8 cellular contexts compared by ENCODE assay signal in the genomic region with DNA sequence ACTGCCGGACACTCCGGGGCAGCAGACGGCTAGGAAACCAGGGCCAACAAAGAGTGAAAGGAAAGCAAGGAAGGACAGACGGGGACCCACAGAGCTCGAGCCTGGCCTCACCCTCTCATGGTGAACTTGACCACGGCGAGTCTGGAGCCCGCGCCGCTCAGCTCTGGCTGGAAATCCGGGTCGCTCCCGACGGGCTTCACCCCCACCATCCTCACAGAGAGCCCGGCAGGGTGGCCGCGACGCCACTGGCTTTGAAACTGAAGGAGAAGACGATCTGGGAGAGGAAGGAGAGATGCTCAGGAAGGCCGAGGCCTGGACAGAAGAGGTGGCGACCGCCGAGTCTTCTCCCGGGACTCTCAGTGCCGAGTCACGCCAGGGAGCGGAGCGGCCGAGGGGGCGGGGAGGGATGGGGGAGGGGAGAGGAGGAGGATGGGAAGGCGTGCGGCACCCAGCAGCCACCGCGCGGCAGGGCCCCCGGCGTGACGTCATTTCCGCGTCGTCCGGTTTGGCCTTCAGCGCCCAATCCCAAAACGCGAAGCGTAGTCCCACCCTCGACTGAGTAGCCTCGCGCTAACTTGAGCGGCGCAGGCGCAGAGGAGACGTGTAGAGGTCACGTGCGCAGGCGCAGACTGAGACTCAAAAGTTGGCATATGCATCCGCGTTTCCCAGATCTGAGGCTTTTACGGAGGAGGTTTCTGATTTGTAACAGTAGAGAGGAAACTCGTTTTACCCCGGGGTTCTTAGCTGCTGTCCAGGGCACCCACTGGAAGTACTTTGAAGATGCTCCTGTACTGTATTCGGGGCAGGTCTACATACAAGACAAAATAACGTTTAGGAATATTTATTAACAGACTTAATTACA. TPM values are rescaled to one million over a fixed set of nuclear protein-coding genes. Genes with fewer than 3 reads are reported as not detected.
DNase-seq lines count a peak whose midpoint lies in the region; ATAC-seq and TF ChIP-seq lines count a peak whose summit lies in the region.

A gene (minus strand): TSS at position 361 of the 862 bp plus-strand sequence. CDS start 152 bp downstream, at position 209.

- H3K4me2 ChIP-seq in mammary epithelial cell (ENCODE audit: insufficient read depth, low read depth, low read length): peak within 1 kb of the TSS; percentile 91

- H3K27ac ChIP-seq in ACC112 (ENCODE audit: low read depth, low read length) (peak within 1 kb of the TSS; percentile 94), WERI-Rb-1 (peak within 1 kb of the TSS; percentile 96), mammary epithelial cell (ENCODE audit: insufficient read depth, low read depth, low read length) (peak within 1 kb of the TSS; percentile 92), iPS-20b (ENCODE audit: low read length) (peak within 1 kb of the TSS; percentile 63), skin epidermis (peak within 1 kb of the TSS; percentile 86 to 100 (median 97))

- CTCF ChIA-PET in mammary epithelial cell (lab: Charles Lee; ENCODE audit: low non-redundant PET): interaction anchor here (0.9 kb wide), 1 partner anchor 12 kb away, joined by 3 read pairs; no protein-coding TSS in a partner anchor

- TF ChIP-seq CTCF in WERI-Rb-1 (IDR thresholded peaks at IDR 0.05; ENCODE audit: low read depth, low read length) (no peak), mammary epithelial cell (conservative IDR thresholded peaks at IDR 0.05 in 1 of 2, IDR thresholded peaks at IDR 0.05 in 1 of 2; ENCODE audit: extremely low read depth in 1 of 2, insufficient read depth in 1 of 2, low read depth in 1 of 2, low read length in 2 of 2) (no peak)

- peak within 1 kb of the TSS; percentile 99 for H3K4me3 ChIP-seq in ACC112 (ENCODE audit: low read depth, low read length)
- peak within 1 kb of the TSS; percentile 64 for H3K4me3 ChIP-seq in WERI-Rb-1 (ENCODE audit: low read depth, low read length)
- peak within 1 kb of the TSS; percentile 93 to 99 (median 98) for H3K4me3 ChIP-seq in mammary epithelial cell (replicated peaks in 1 of 3; ENCODE audit: insufficient read depth in 1 of 3, low read depth in 2 of 3, low read length in 3 of 3)
- peak within 1 kb of the TSS; percentile 99 for H3K4me3 ChIP-seq in iPS-20b (ENCODE audit: low read length)
- peak within 1 kb of the TSS; percentile 60 to 97 (median 79) for H3K4me3 ChIP-seq in skin epidermis

- H3K9ac ChIP-seq in mammary epithelial cell (ENCODE audit: insufficient read depth, low read length) (peak within 1 kb of the TSS; percentile 97), iPS-20b (ENCODE audit: low read depth, low read length) (peak within 1 kb of the TSS; percentile 93)

- H3K4me1 ChIP-seq in ACC112 (ENCODE audit: control insufficient read depth, insufficient read depth, low read length, unreplicated experiment) (peaks cover 36% of the 10 kb centered on the region), mammary epithelial cell (ENCODE audit: insufficient read depth, low read length) (peaks cover 19% of the 10 kb centered on the region), iPS-20b (ENCODE audit: insufficient read depth, low read length) (peaks cover 10% of the 10 kb centered on the region)

- H3K79me2 ChIP-seq in ACC112 (ENCODE audit: control insufficient read depth, insufficient read depth, low read length, unreplicated experiment): peaks cover 49% of the 10 kb centered on the region
- peaks cover 50% of the 10 kb centered on the region for H3K79me2 ChIP-seq in mammary epithelial cell (ENCODE audit: insufficient read depth, low read length)

- in situ Hi-C loops in mammary epithelial cell (cut with MboI; ENCODE audit: low sequenced_read_pairs in 2 of 2): no loop called here

- dilution Hi-C loops in mammary epithelial cell (cut with HindIII; ENCODE audit: low sequenced_read_pairs): no loop called here

- intact Hi-C loops in mammary epithelial cell (cut with micrococcal nuclease): no loop called here

- ATAC-seq in GM18873 (IDR thresholded peaks at IDR 0.05; ENCODE audit: low FRiP score, unreplicated experiment): peak; percentile 92
- ATAC-seq in HG03139 (IDR thresholded peaks at IDR 0.05; ENCODE audit: unreplicated experiment): peak; percentile 97

- peaks cover 7% of the 10 kb centered on the region for H4K20me1 ChIP-seq in mammary epithelial cell (ENCODE audit: insufficient read depth, low read length)

- DNase-seq in NCI-H2227 (lab: John Stamatoyannopoulos, UW; ENCODE audit: unreplicated experiment): peak; percentile 100
- DNase-seq in WERI-Rb-1: peak; percentile 100
- DNase-seq in mammary epithelial cell: peak; percentile 98

- H3K9me3 ChIP-seq in WERI-Rb-1 (ENCODE audit: severe bottlenecking) (no peaks in the 10 kb centered on the region), mammary epithelial cell (replicated peaks; ENCODE audit: insufficient read depth, low read length) (no peaks in the 10 kb centered on the region), iPS-20b (ENCODE audit: insufficient read depth, low read depth, low read length) (no peaks in the 10 kb centered on the region)

- 1% methylated on average over 28 of the region's 63 CpGs for WGBS in mammary epithelial cell (ENCODE audit: low coverage, missing lambda C conversion rate)

- TSS peak; percentile 91 for BruUV-seq in mammary epithelial cell (replicated peaks; lab: Mats Ljungman, UMichigan)

- peak within 1 kb of the TSS; percentile 98 for H2AFZ ChIP-seq in ACC112 (ENCODE audit: low read length, unreplicated experiment)
- peak within 1 kb of the TSS; percentile 93 for H2AFZ ChIP-seq in mammary epithelial cell (ENCODE audit: low read depth, low read length)

- H3K27me3 ChIP-seq in ACC112 (ENCODE audit: insufficient read depth, low read length): no peaks in the 10 kb centered on the region
- H3K27me3 ChIP-seq in WERI-Rb-1 (ENCODE audit: insufficient read depth, low read depth, severe bottlenecking): no peaks in the 10 kb centered on the region
- no peaks in the 10 kb centered on the region for H3K27me3 ChIP-seq in mammary epithelial cell (ENCODE audit: insufficient read depth, low read length)
- no peaks in the 10 kb centered on the region for H3K27me3 ChIP-seq in iPS-20b (ENCODE audit: insufficient read depth, low read length)

- H3K36me3 ChIP-seq in ACC112 (ENCODE audit: insufficient read depth, low read length) (no peaks in the 10 kb centered on the region), WERI-Rb-1 (peaks cover 31% of the 10 kb centered on the region), mammary epithelial cell (ENCODE audit: insufficient read depth, low read length) (peaks cover 2% of the 10 kb centered on the region), iPS-20b (ENCODE audit: insufficient read depth, low read depth, low read length) (peaks cover 18% of the 10 kb centered on the region)

RNA-seq across cellular contexts. Expression of the gene that starts here (rescaled TPM):
- total RNA-seq in mammary epithelial cell: 10 to 100 TPM; 23.2 to 64.9 TPM
- 43.9 TPM for polyA plus RNA-seq in mammary epithelial cell
- polyA minus RNA-seq in mammary epithelial cell: 8.3 TPM

Comparison
In these comparisons a context has a peak if more than half of its experiments do, and no peak if none do; other contexts are left out.
1. Peak in every context shown above with its lines: DNase-seq, ATAC-seq, H3K4me3 ChIP-seq and H3K27ac ChIP-seq.